ENCODE assay signal across 9 cellular contexts in genomic region chr7:66283003-66283920, GRCh38.
A peak's percentile ranks its signal among the peaks of the same experiment; 100 is the strongest.
DNase-seq lines count a peak whose midpoint lies in the region; ATAC-seq and TF ChIP-seq lines count a peak whose summit lies in the region.
"Had no signal": no experiment of that assay in that cellular context is flagged by ENCODE, and none has a peak within 500 bp of the region (broad histone marks: within the 10 kb centered on the region; RNA-seq: fewer than 3 reads in every experiment).

No MANE protein-coding gene starts in this region.

- peaks cover 3% of the 10 kb centered on the region for H3K36me3 Mint-ChIP-seq in effector memory CD8-positive, alpha-beta T cell (ENCODE audit: insufficient read depth)

- H3K27ac Mint-ChIP-seq in effector memory CD8-positive, alpha-beta T cell: no peak overlapping the region
- H3K27ac Mint-ChIP-seq: activated naive CD8-positive, alpha-beta T cell had no signal

- H3K9me3 Mint-ChIP-seq in effector memory CD8-positive, alpha-beta T cell: no peaks in the 10 kb centered on the region

- H3K4me1 Mint-ChIP-seq in effector memory CD8-positive, alpha-beta T cell (ENCODE audit: low read depth in 2 of 2): peaks cover 0 to 1% of the 10 kb centered on the region in 2 donors

- no peaks in the 10 kb centered on the region for H3K27me3 Mint-ChIP-seq in effector memory CD8-positive, alpha-beta T cell
- H3K27me3 Mint-ChIP-seq: activated naive CD8-positive, alpha-beta T cell had no signal

- peak; percentile 79 for DNase-seq in H4 (ENCODE audit: low spot score)
- peak; percentile 73 for DNase-seq in fibroblast of the conjunctiva (ENCODE audit: low read depth)
- DNase-seq in smooth muscle cell of the brain vasculature (ENCODE audit: low read depth, low spot score): peak; percentile 15
- no peak for DNase-seq in effector memory CD8-positive, alpha-beta T cell
- no peak for DNase-seq in SKM-1 treated with dmso at 0.1 percent for 144 hours (lab: John Stamatoyannopoulos, UW; ENCODE audit: unreplicated experiment)
- no peak for DNase-seq in activated T-cell treated with anti-CD3 and anti-CD28 coated beads for 4 hours

- H3K4me3 Mint-ChIP-seq in effector memory CD8-positive, alpha-beta T cell: no peak overlapping the region
- H3K4me3 Mint-ChIP-seq: activated naive CD8-positive, alpha-beta T cell had no signal

- peak; percentile 77 for ATAC-seq in SK-N-SH treated with all-trans-retinoic acid at 6 μM for 48 hours
- no peak for ATAC-seq in effector memory CD8-positive, alpha-beta T cell (replicated peaks)
- no peak for ATAC-seq in GM18519 (IDR thresholded peaks at IDR 0.05; ENCODE audit: low FRiP score, unreplicated experiment)

TF ChIP-seq in SK-N-SH treated with all-trans-retinoic acid at 6 μM for 48 hours, 23 proteins besides CTCF, POLR2A, EP300 and RAD21:
- TF ChIP-seq SNAI2 (CRISPR knock-in tag; IDR thresholded peaks at IDR 0.05) (no peak), ZC3H10 (CRISPR knock-in tag; IDR thresholded peaks at IDR 0.05) (peak; percentile 62; the same call in 1 of the 2 replicates), ZNF70 (CRISPR knock-in tag; IDR thresholded peaks at IDR 0.05) (no peak), ISL1 (CRISPR knock-in tag; IDR thresholded peaks at IDR 0.05) (peak; percentile 58)

Comparison
In these comparisons a context has a peak if more than half of its experiments do, and no peak if none do; other contexts are left out.
1. DNase-seq: peak in H4 (single experiment), fibroblast of the conjunctiva (single experiment) and smooth muscle cell of the brain vasculature (single experiment); none in effector memory CD8-positive, alpha-beta T cell (0 of 3), SKM-1 treated with dmso at 0.1 percent for 144 hours (single experiment) and activated T-cell treated with anti-CD3 and anti-CD28 coated beads for 4 hours (single experiment).